28 cellular contexts compared by ENCODE assay signal in the genomic region with DNA sequence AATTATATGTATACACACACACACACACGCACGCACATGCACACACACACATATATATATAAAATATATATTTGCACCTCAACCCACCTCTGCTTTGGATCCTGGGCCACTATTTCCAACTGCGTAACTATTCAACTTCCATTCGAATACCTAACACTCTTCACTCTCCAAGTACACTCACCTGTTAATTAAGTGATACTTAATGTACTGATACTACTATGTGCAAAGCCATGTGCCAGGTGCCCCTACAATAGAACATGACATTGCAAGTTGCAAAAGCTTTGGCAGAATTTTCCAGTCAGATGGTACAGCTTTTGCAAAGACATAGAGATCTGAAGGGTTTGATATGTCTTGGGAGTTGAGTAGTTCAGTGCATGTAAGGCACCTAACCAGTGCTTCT.
"Had no signal": no experiment of that assay in that cellular context is flagged by ENCODE, and none has a peak within 500 bp of the region (broad histone marks: within the 10 kb centered on the region; RNA-seq: fewer than 3 reads in every experiment).

No MANE protein-coding gene starts in this region.

- DNase-seq: activated CD4-positive, alpha-beta T cell treated with anti-CD3 and anti-CD28 coated beads for 1 hour; activated CD4-positive, alpha-beta T cell treated with anti-CD3 and anti-CD28 coated beads for 48 hours; activated CD4-positive, alpha-beta T cell treated with anti-CD3 and anti-CD28 coated beads, Interleukin-2, amount 50 U/mL, for 1 hour; activated CD4-positive, alpha-beta T cell treated with anti-CD3 and anti-CD28 coated beads, Interleukin-2, amount 50 U/mL, for 48 hours; activated CD8-positive, alpha-beta memory T cell treated with anti-CD3 and anti-CD28 coated beads for 24 hours; activated CD8-positive, alpha-beta T cell treated with anti-CD3 and anti-CD28 coated beads for 36 hours; activated effector memory CD4-positive, alpha-beta T cell treated with anti-CD3 and anti-CD28 coated beads, Interleukin-2, amount 50 U/mL, for 16 hours; activated naive CD4-positive, alpha-beta T cell treated with anti-CD3 and anti-CD28 coated beads for 36 hours; activated naive CD8-positive, alpha-beta T cell treated with anti-CD3 and anti-CD28 coated beads for 36 hours; activated naive CD8-positive, alpha-beta T cell treated with anti-CD3 and anti-CD28 coated beads, Interleukin-2, amount 50 U/mL, for 24 hours; activated T-cell treated with anti-CD3 and anti-CD28 coated beads, Interleukin-2, amount 50 U/mL, for 4 hours; adrenal gland; amygdala; aorta; body of pancreas; caudate nucleus; cortex of kidney; effector CD8-positive, alpha-beta T cell; esophagus squamous epithelium; foreskin melanocyte; T-helper 2 cell had no signal

- H3K27me3 ChIP-seq: adrenal gland, body of pancreas had no signal

- H3K36me3 Mint-ChIP-seq: activated naive CD4-positive, alpha-beta T cell treated with anti-CD3 and anti-CD28 coated beads, Interleukin-2, amount 50 U/mL, for 24 hours; activated naive CD8-positive, alpha-beta T cell treated with anti-CD3 and anti-CD28 coated beads for 36 hours had no signal

- H3K36me3 ChIP-seq: adrenal gland, esophagus squamous epithelium, gastroesophageal sphincter had no signal

- H3K4me1 ChIP-seq: gastroesophageal sphincter had no signal

- H3K4me1 Mint-ChIP-seq: activated naive CD8-positive, alpha-beta T cell treated with anti-CD3 and anti-CD28 coated beads for 36 hours; activated naive CD8-positive, alpha-beta T cell treated with anti-CD3 and anti-CD28 coated beads, Interleukin-2, amount 50 U/mL, for 24 hours had no signal

- H3K4me3 ChIP-seq: adrenal gland, body of pancreas, esophagus squamous epithelium, gastroesophageal sphincter had no signal

- H3K9me3 ChIP-seq: adrenal gland, body of pancreas, esophagus squamous epithelium, gastroesophageal sphincter had no signal

- H3K27ac Mint-ChIP-seq: activated CD8-positive, alpha-beta T cell treated with anti-CD3 and anti-CD28 coated beads for 36 hours; activated naive CD4-positive, alpha-beta T cell treated with anti-CD3 and anti-CD28 coated beads for 36 hours; activated naive CD4-positive, alpha-beta T cell treated with anti-CD3 and anti-CD28 coated beads, Interleukin-2, amount 50 U/mL, for 24 hours; activated naive CD8-positive, alpha-beta T cell treated with anti-CD3 and anti-CD28 coated beads for 36 hours; activated naive CD8-positive, alpha-beta T cell treated with anti-CD3 and anti-CD28 coated beads, Interleukin-2, amount 50 U/mL, for 24 hours; activated T-helper 1 cell treated with anti-CD3 and anti-CD28 coated beads, Interleukin-12 subunit alpha, Interleukin-12 subunit beta, Interleukin-2, Interleukin-4 antibody, amounts not matched to agents 30 ng/mL and 10 ng/mL and 1 ng/mL, durations not matched to agents 14 hours and 24 hours and 36 hours; activated T-helper 2 cell treated with anti-CD3 and anti-CD28 coated beads, Interferon-gamma antibody, Interleukin-2, Interleukin-4, amounts not matched to agents 10 μg/mL and 5 μg/mL and 100 μg/mL, durations not matched to agents 14 hours and 24 hours and 36 hours had no signal

- H3K9me3 Mint-ChIP-seq: activated CD8-positive, alpha-beta T cell treated with anti-CD3 and anti-CD28 coated beads for 36 hours; activated naive CD4-positive, alpha-beta T cell treated with anti-CD3 and anti-CD28 coated beads for 36 hours; activated naive CD4-positive, alpha-beta T cell treated with anti-CD3 and anti-CD28 coated beads, Interleukin-2, amount 50 U/mL, for 24 hours; activated naive CD8-positive, alpha-beta T cell treated with anti-CD3 and anti-CD28 coated beads for 36 hours; activated naive CD8-positive, alpha-beta T cell treated with anti-CD3 and anti-CD28 coated beads, Interleukin-2, amount 50 U/mL, for 24 hours; activated T-cell treated with anti-CD3 and anti-CD28 coated beads, Interleukin-2, amount 50 U/mL, for 4 hours; activated T-helper 1 cell treated with anti-CD3 and anti-CD28 coated beads, Interleukin-12 subunit alpha, Interleukin-12 subunit beta, Interleukin-2, Interleukin-4 antibody, amounts not matched to agents 30 ng/mL and 10 ng/mL and 1 ng/mL, durations not matched to agents 14 hours and 24 hours and 36 hours; activated T-helper 2 cell treated with anti-CD3 and anti-CD28 coated beads, Interferon-gamma antibody, Interleukin-2, Interleukin-4, amounts not matched to agents 10 μg/mL and 5 μg/mL and 100 μg/mL, durations not matched to agents 14 hours and 24 hours and 36 hours; WTC11 had no signal

- H3K27ac ChIP-seq: adrenal gland, body of pancreas, epithelial cell of prostate, esophagus squamous epithelium, gastroesophageal sphincter, VCaP had no signal

- H3K4me3 Mint-ChIP-seq: activated CD8-positive, alpha-beta T cell treated with anti-CD3 and anti-CD28 coated beads for 36 hours; activated naive CD4-positive, alpha-beta T cell treated with anti-CD3 and anti-CD28 coated beads for 36 hours; activated naive CD4-positive, alpha-beta T cell treated with anti-CD3 and anti-CD28 coated beads, Interleukin-2, amount 50 U/mL, for 24 hours; activated naive CD8-positive, alpha-beta T cell treated with anti-CD3 and anti-CD28 coated beads for 36 hours; activated naive CD8-positive, alpha-beta T cell treated with anti-CD3 and anti-CD28 coated beads, Interleukin-2, amount 50 U/mL, for 24 hours; activated T-cell treated with anti-CD3 and anti-CD28 coated beads, Interleukin-2, amount 50 U/mL, for 4 hours; activated T-helper 1 cell treated with anti-CD3 and anti-CD28 coated beads, Interleukin-12 subunit alpha, Interleukin-12 subunit beta, Interleukin-2, Interleukin-4 antibody, amounts not matched to agents 30 ng/mL and 10 ng/mL and 1 ng/mL, durations not matched to agents 14 hours and 24 hours and 36 hours; WTC11 had no signal

- ATAC-seq: activated CD8-positive, alpha-beta T cell treated with anti-CD3 and anti-CD28 coated beads for 36 hours; activated naive CD8-positive, alpha-beta T cell treated with anti-CD3 and anti-CD28 coated beads, Interleukin-2, amount 50 U/mL, for 24 hours; activated T-cell treated with anti-CD3 and anti-CD28 coated beads, Interleukin-2, amount 50 U/mL, for 4 hours; body of pancreas; gastroesophageal sphincter; WTC11 had no signal
